In the genomic region with DNA sequence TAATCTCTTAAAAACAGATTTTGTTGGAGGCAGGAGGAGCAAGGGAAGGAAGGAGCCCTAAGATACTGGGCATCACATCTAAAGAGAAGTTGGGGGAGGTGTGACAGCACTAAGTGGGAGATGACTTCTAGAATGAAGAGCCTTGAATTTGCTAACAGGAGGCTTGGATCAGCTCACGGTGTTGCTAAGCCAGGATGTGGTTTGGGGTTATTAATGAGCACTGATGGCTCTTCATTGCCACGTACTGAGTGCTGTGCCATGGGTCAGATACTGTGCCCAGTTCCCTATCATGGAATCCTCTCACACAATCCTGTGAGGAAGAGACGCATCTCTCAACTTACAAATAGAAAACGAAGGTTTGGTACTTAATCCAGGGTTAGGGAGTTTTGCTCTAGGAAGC, we compare ENCODE assay signal across 18 cellular contexts.
"Had no signal": no experiment of that assay in that cellular context is flagged by ENCODE, and none has a peak within 500 bp of the region (broad histone marks: within the 10 kb centered on the region; RNA-seq: fewer than 3 reads in every experiment).

No MANE protein-coding gene starts in this region.

- DNase-seq: activated B cell treated with CpG ODN at 0.5 μM for 24 hours; activated CD4-positive, alpha-beta memory T cell treated with anti-CD3 and anti-CD28 coated beads, Interleukin-2, amount 10 ng/mL, durations not matched to agents 7 days and 5 days; activated CD4-positive, alpha-beta T cell treated with anti-CD3 and anti-CD28 coated beads for 48 hours; activated naive CD4-positive, alpha-beta T cell treated with anti-CD3 and anti-CD28 coated beads, Interleukin-2, amount 10 ng/mL, durations not matched to agents 7 days and 5 days; activated T-cell treated with anti-CD3 and anti-CD28 coated beads, Interleukin-2, amount 50 U/mL, for 24 hours; effector CD8-positive, alpha-beta T cell; gastrocnemius medialis; head of caudate nucleus; naive B cell; pancreas; stimulated activated naive CD4-positive, alpha-beta T cell; T-cell had no signal

- H3K4me3 ChIP-seq: ascending aorta, gastrocnemius medialis, pancreas, vagina had no signal

- H3K4me3 Mint-ChIP-seq: activated B cell treated with CpG ODN at 0.5 μM for 24 hours; activated CD4-positive, alpha-beta memory T cell treated with anti-CD3 and anti-CD28 coated beads, Interleukin-2, amount 10 ng/mL, durations not matched to agents 7 days and 5 days; activated naive CD4-positive, alpha-beta T cell treated with anti-CD3 and anti-CD28 coated beads, Interleukin-2, amount 10 ng/mL, durations not matched to agents 7 days and 5 days; activated T-cell treated with anti-CD3 and anti-CD28 coated beads, Interleukin-2, amount 50 U/mL, for 24 hours; dendritic cell treated with granulocyte-macrophage colony-stimulating factor and Interleukin-4, amounts not matched to agents 40 ng/mL and 50 ng/mL, for 4 days; T-cell had no signal

- H3K27me3 Mint-ChIP-seq: activated naive CD4-positive, alpha-beta T cell treated with anti-CD3 and anti-CD28 coated beads, Interleukin-2, amount 10 ng/mL, durations not matched to agents 7 days and 5 days had no signal

- FAIRE-seq: keratinocyte, pancreas had no signal

- H3K27ac ChIP-seq: ascending aorta, gastrocnemius medialis, pancreas, vagina had no signal

- H3K27me3 ChIP-seq: ascending aorta, gastrocnemius medialis, pancreas, vagina had no signal

- H3K9me3 Mint-ChIP-seq: activated B cell treated with CpG ODN at 0.5 μM for 24 hours; activated CD4-positive, alpha-beta memory T cell treated with anti-CD3 and anti-CD28 coated beads, Interleukin-2, amount 10 ng/mL, durations not matched to agents 7 days and 5 days; activated naive CD4-positive, alpha-beta T cell treated with anti-CD3 and anti-CD28 coated beads, Interleukin-2, amount 10 ng/mL, durations not matched to agents 7 days and 5 days; activated T-cell treated with anti-CD3 and anti-CD28 coated beads, Interleukin-2, amount 50 U/mL, for 24 hours; dendritic cell treated with granulocyte-macrophage colony-stimulating factor and Interleukin-4, amounts not matched to agents 40 ng/mL and 50 ng/mL, for 4 days; naive B cell; T-cell had no signal

- H3K4me1 Mint-ChIP-seq: activated B cell treated with CpG ODN at 0.5 μM for 24 hours; activated CD4-positive, alpha-beta memory T cell treated with anti-CD3 and anti-CD28 coated beads, Interleukin-2, amount 10 ng/mL, durations not matched to agents 7 days and 5 days; activated naive CD4-positive, alpha-beta T cell treated with anti-CD3 and anti-CD28 coated beads, Interleukin-2, amount 10 ng/mL, durations not matched to agents 7 days and 5 days; naive B cell; T-cell had no signal

- H3K36me3 Mint-ChIP-seq: activated naive CD4-positive, alpha-beta T cell treated with anti-CD3 and anti-CD28 coated beads, Interleukin-2, amount 10 ng/mL, durations not matched to agents 7 days and 5 days; naive B cell; T-cell had no signal

- H3K36me3 ChIP-seq: ascending aorta, gastrocnemius medialis, pancreas, vagina had no signal

- ATAC-seq: esophagus mucosa, gastrocnemius medialis, left lobe of liver, T-cell had no signal

- H3K27ac Mint-ChIP-seq: activated B cell treated with CpG ODN at 0.5 μM for 24 hours; activated CD4-positive, alpha-beta memory T cell treated with anti-CD3 and anti-CD28 coated beads, Interleukin-2, amount 10 ng/mL, durations not matched to agents 7 days and 5 days; activated naive CD4-positive, alpha-beta T cell treated with anti-CD3 and anti-CD28 coated beads, Interleukin-2, amount 10 ng/mL, durations not matched to agents 7 days and 5 days; activated T-cell treated with anti-CD3 and anti-CD28 coated beads, Interleukin-2, amount 50 U/mL, for 24 hours; dendritic cell treated with granulocyte-macrophage colony-stimulating factor and Interleukin-4, amounts not matched to agents 40 ng/mL and 50 ng/mL, for 4 days; naive B cell; T-cell had no signal
